ENCODE assay signal across 20 cellular contexts in the genomic region with DNA sequence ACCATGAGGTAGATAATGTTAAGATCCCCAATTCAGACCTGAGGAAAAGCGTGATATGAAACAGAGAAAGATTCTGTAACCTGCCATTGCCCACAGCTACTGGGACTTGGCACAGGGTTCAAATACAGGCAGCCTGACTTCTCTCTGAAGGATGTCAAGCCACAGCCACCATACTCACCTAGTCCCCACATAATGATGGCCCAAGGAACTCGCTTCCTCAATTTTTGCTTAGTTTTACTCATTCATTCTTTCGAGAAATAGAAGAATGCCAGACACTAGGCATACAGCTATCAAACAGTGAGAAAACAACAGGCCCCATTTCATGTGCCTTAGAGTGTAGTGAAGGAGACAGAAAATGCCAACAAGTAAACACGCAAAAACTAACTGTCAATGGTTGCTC. TPM values are rescaled to one million over a fixed set of nuclear protein-coding genes. Genes with fewer than 3 reads are reported as not detected.
A peak's percentile ranks its signal among the peaks of the same experiment; 100 is the strongest.
DNase-seq lines count a peak whose midpoint lies in the region; ATAC-seq, FAIRE-seq and TF ChIP-seq lines count a peak whose summit lies in the region.
"Had no signal": no experiment of that assay in that cellular context is flagged by ENCODE, and none has a peak within 500 bp of the region (broad histone marks: within the 10 kb centered on the region; RNA-seq: fewer than 3 reads in every experiment).

No MANE protein-coding gene starts in this region.

- H2AFZ ChIP-seq in astrocyte (ENCODE audit: low read depth, low read length) (peak overlapping the region; percentile 11), H1 (ENCODE audit: low read length) (peak overlapping the region; percentile 75; the same call in 1 of the 2 replicates)

- H3K9me3 ChIP-seq in astrocyte (ENCODE audit: insufficient read depth, low read depth, low read length) (no peaks in the 10 kb centered on the region), H1 (ENCODE audit: insufficient read depth in 2 of 2, low read depth in 1 of 2, low read length in 1 of 2) (no peaks in the 10 kb centered on the region)

- no peak overlapping the region for H2BK5ac ChIP-seq in H1 (ENCODE audit: low read depth, low read length)

- no peak for TF ChIP-seq POLR2A in H1 (IDR thresholded peaks at IDR 0.05; ENCODE audit: control extremely low read depth in 1 of 2, low read depth in 2 of 2, low read length in 2 of 2)

- H3K36me3 Mint-ChIP-seq in astrocyte (ENCODE audit: low read depth, unreplicated experiment) (no peaks in the 10 kb centered on the region), nephron (ENCODE audit: low read depth) (peaks cover 21% of the 10 kb centered on the region), type B pancreatic cell (peaks cover 9% of the 10 kb centered on the region)
- H3K36me3 Mint-ChIP-seq: CD8-positive, alpha-beta memory T cell; natural killer cell had no signal

- H3K4me1 ChIP-seq in astrocyte (ENCODE audit: insufficient read depth, low read length) (peaks cover 9% of the 10 kb centered on the region), H1 (replicated peaks in 1 of 4; ENCODE audit: control insufficient read depth in 3 of 4, insufficient read depth in 4 of 4, low read length in 3 of 4) (peaks cover 0 to 10% (median 8%) of the 10 kb centered on the region in 4 experiments; a peak in 5 of 7 replicates)

- H2BK15ac ChIP-seq in H1 (ENCODE audit: low read length): no peak overlapping the region

- H2BK20ac ChIP-seq in H1 (ENCODE audit: low read length): peak overlapping the region; percentile 24; the same call in 1 of the 2 replicates

- H3K9ac ChIP-seq in astrocyte (ENCODE audit: low read length) (no peak overlapping the region), H1 (replicated peaks in 1 of 4; ENCODE audit: extremely low read depth in 1 of 4, low read depth in 3 of 4, low read length in 3 of 4) (no peak overlapping the region)

- no peaks in the 10 kb centered on the region for H3K9me3 Mint-ChIP-seq in astrocyte (ENCODE audit: unreplicated experiment)
- peaks cover 3% of the 10 kb centered on the region for H3K9me3 Mint-ChIP-seq in nephron
- peaks cover 3% of the 10 kb centered on the region for H3K9me3 Mint-ChIP-seq in type B pancreatic cell
- H3K9me3 Mint-ChIP-seq: activated T-helper 1 cell treated with anti-CD3 and anti-CD28 coated beads, Interleukin-12 subunit alpha, Interleukin-12 subunit beta, Interleukin-2, Interleukin-4 antibody, amounts not matched to agents 30 ng/mL and 10 ng/mL and 1 ng/mL, durations not matched to agents 14 hours and 24 hours and 36 hours; CD8-positive, alpha-beta memory T cell; natural killer cell had no signal

- no peak overlapping the region for H3K4me3 Mint-ChIP-seq in astrocyte (ENCODE audit: unreplicated experiment)
- peak overlapping the region; percentile 85 to 93 (median 88) for H3K4me3 Mint-ChIP-seq in nephron
- peak overlapping the region; percentile 88 for H3K4me3 Mint-ChIP-seq in type B pancreatic cell
- H3K4me3 Mint-ChIP-seq: activated T-helper 1 cell treated with anti-CD3 and anti-CD28 coated beads, Interleukin-12 subunit alpha, Interleukin-12 subunit beta, Interleukin-2, Interleukin-4 antibody, amounts not matched to agents 30 ng/mL and 10 ng/mL and 1 ng/mL, durations not matched to agents 14 hours and 24 hours and 36 hours; CD8-positive, alpha-beta memory T cell; natural killer cell had no signal

- ATAC-seq in HG03439 (IDR thresholded peaks at IDR 0.05; ENCODE audit: unreplicated experiment): no peak
- no peak for ATAC-seq in HG03354 (IDR thresholded peaks at IDR 0.05; ENCODE audit: poor library complexity, severe bottlenecking, unreplicated experiment)
- ATAC-seq: natural killer cell had no signal

- H3K27me3 Mint-ChIP-seq in astrocyte (ENCODE audit: low read depth, unreplicated experiment): no peaks in the 10 kb centered on the region
- no peaks in the 10 kb centered on the region for H3K27me3 Mint-ChIP-seq in nephron (ENCODE audit: low read depth)
- H3K27me3 Mint-ChIP-seq in type B pancreatic cell: no peaks in the 10 kb centered on the region

- no peak overlapping the region for H3K27ac Mint-ChIP-seq in astrocyte (ENCODE audit: unreplicated experiment)
- peak overlapping the region; percentile 94 to 98 (median 96) for H3K27ac Mint-ChIP-seq in nephron
- H3K27ac Mint-ChIP-seq in type B pancreatic cell: peak overlapping the region; percentile 89
- H3K27ac Mint-ChIP-seq: activated T-helper 1 cell treated with anti-CD3 and anti-CD28 coated beads, Interleukin-12 subunit alpha, Interleukin-12 subunit beta, Interleukin-2, Interleukin-4 antibody, amounts not matched to agents 30 ng/mL and 10 ng/mL and 1 ng/mL, durations not matched to agents 14 hours and 24 hours and 36 hours; CD8-positive, alpha-beta memory T cell; natural killer cell had no signal

- H3K4ac ChIP-seq in H1 (replicated peaks; ENCODE audit: insufficient read length, low read depth, low read length): no peak overlapping the region

- H2BK12ac ChIP-seq in H1 (ENCODE audit: low read depth, low read length): no peak overlapping the region

- peaks cover 2% of the 10 kb centered on the region for H3K4me1 Mint-ChIP-seq in astrocyte (ENCODE audit: low read depth, unreplicated experiment)
- peaks cover 40% of the 10 kb centered on the region for H3K4me1 Mint-ChIP-seq in nephron
- H3K4me1 Mint-ChIP-seq in type B pancreatic cell (ENCODE audit: unreplicated experiment): peaks cover 17% of the 10 kb centered on the region
- H3K4me1 Mint-ChIP-seq: CD8-positive, alpha-beta memory T cell; natural killer cell had no signal

- H3K36me3 ChIP-seq in astrocyte (ENCODE audit: insufficient read depth, low read length) (no peaks in the 10 kb centered on the region), H1 (ENCODE audit: control insufficient read depth in 2 of 4, insufficient read depth in 4 of 4, low read length in 3 of 4) (no peaks in the 10 kb centered on the region)

- no peaks in the 10 kb centered on the region for H3K79me1 ChIP-seq in H1 (ENCODE audit: low read depth, low read length)

- no peak overlapping the region for H2BK120ac ChIP-seq in H1 (replicated peaks; ENCODE audit: low read depth, low read length)

- POLR2A ChIA-PET in H1 (lab: Charles Lee; ENCODE audit: partially characterized antibody): interaction anchor here (0.6 kb wide), 1 partner anchor 65 kb away, joined by 3 read pairs; no protein-coding TSS in a partner anchor

- no peak overlapping the region for H3K4me2 ChIP-seq in astrocyte (ENCODE audit: low read length)
- no peak overlapping the region for H3K4me2 ChIP-seq in H1 (ENCODE audit: insufficient read depth in 1 of 2, low read depth in 2 of 2, low read length in 2 of 2)

- WGBS in H1 (ENCODE audit: extremely low coverage in 1 of 2, insufficient coverage in 1 of 2, insufficient read length in 1 of 2, insufficient replicate concordance in 2 of 2, low coverage in 1 of 2, low lambda C conversion rate in 2 of 2, missing lambda C conversion rate in 1 of 2), 2 experiments: 89% methylated on average over 4 of the region's 4 CpGs; no CpG with 5 or more reads in 1 of the 2 experiments

- TF ChIP-seq CTCF in astrocyte (IDR thresholded peaks at IDR 0.05; ENCODE audit: insufficient read depth, low read depth, low read length) (no peak), H1 (IDR thresholded peaks at IDR 0.05; ENCODE audit: control extremely low read depth in 1 of 3, insufficient read depth in 1 of 3, low read depth in 1 of 3, low read length in 3 of 3) (no peak), nephron (IDR thresholded peaks at IDR 0.05; ENCODE audit: unreplicated experiment in 3 of 3) (no peak), type B pancreatic cell (conservative IDR thresholded peaks at IDR 0.05) (no peak)

- H2AK5ac ChIP-seq in H1 (ENCODE audit: low read depth, low read length): no peak overlapping the region

- no peak for FAIRE-seq in astrocyte (lab: Jason Lieb, UNC)
- FAIRE-seq in H1 (lab: Jason Lieb, UNC): no peak
- FAIRE-seq: GM18507 had no signal

- no peak for TF ChIP-seq EP300 in H1 (IDR thresholded peaks at IDR 0.05; ENCODE audit: borderline replicate concordance in 1 of 2, low read depth in 2 of 2, low read length in 2 of 2)

- H4K20me1 ChIP-seq in astrocyte (ENCODE audit: insufficient read depth, low read length) (no peaks in the 10 kb centered on the region), H1 (replicated peaks in 1 of 2; ENCODE audit: control insufficient read depth in 1 of 2, insufficient read depth in 2 of 2, low read length in 2 of 2) (no peaks in the 10 kb centered on the region)

- H4K8ac ChIP-seq in H1 (ENCODE audit: extremely low read depth, insufficient read depth, low read length): no peak overlapping the region

- H3K79me2 ChIP-seq in astrocyte (ENCODE audit: insufficient read depth, low read length) (no peaks in the 10 kb centered on the region), H1 (ENCODE audit: control insufficient read depth in 1 of 2, insufficient read depth in 2 of 2, low read length in 2 of 2) (no peaks in the 10 kb centered on the region)

- no peak overlapping the region for H3K56ac ChIP-seq in H1 (replicated peaks; ENCODE audit: insufficient read length, low read depth, low read length)

- H3K27me3 ChIP-seq in astrocyte (ENCODE audit: insufficient read depth, low read length) (no peaks in the 10 kb centered on the region), H1 (replicated peaks in 1 of 4; ENCODE audit: control insufficient read depth in 3 of 4, extremely low read depth in 1 of 4, insufficient read depth in 3 of 4, low read length in 3 of 4) (no peaks in the 10 kb centered on the region; a peak in 1 of 7 replicates)

- H3K27ac ChIP-seq in astrocyte (ENCODE audit: low read depth, low read length) (no peak overlapping the region), H1 (ENCODE audit: low read depth, low read length) (no peak overlapping the region)

- TF ChIP-seq RAD21 in H1 (IDR thresholded peaks at IDR 0.05 in 1 of 2, conservative IDR thresholded peaks at IDR 0.05 in 1 of 2; ENCODE audit: low read depth in 2 of 2, low read length in 2 of 2): no peak

- H3K23me2 ChIP-seq in H1 (ENCODE audit: low read depth, low read length): no peaks in the 10 kb centered on the region

- H4K5ac ChIP-seq in H1 (ENCODE audit: insufficient read length, low read depth, low read length): no peak overlapping the region

- no peak for DNase-seq in astrocyte (ENCODE audit: low read depth)
- DNase-seq in H1 (ENCODE audit: low read depth in 1 of 2, low spot score in 2 of 2): no peak
- no peak for DNase-seq in type B pancreatic cell (ENCODE audit: extremely low spot score, unreplicated experiment)
- no peak for DNase-seq in effector CD4-positive, alpha-beta T cell
- DNase-seq: activated CD4-positive, alpha-beta T cell treated with anti-CD3 and anti-CD28 coated beads for 1 hour; caudate nucleus; CD8-positive, alpha-beta memory T cell; effector CD8-positive, alpha-beta T cell; Karpas-422; natural killer cell; NCI-H1048; NCI-H2029; RPMI8226; stimulated activated CD4-positive, alpha-beta T cell treated with anti-CD3 and anti-CD28 coated beads, Interleukin-12 subunit alpha, Interleukin-12 subunit beta, amount 100 ng/mL, for 4 hours had no signal

- H4K91ac ChIP-seq in H1 (replicated peaks; ENCODE audit: insufficient read length, low read length): no peak overlapping the region

- H3K23ac ChIP-seq in H1 (ENCODE audit: insufficient read length): no peak overlapping the region

- H3K4me3 ChIP-seq in astrocyte (ENCODE audit: insufficient read depth, low read depth, low read length) (no peak overlapping the region), H1 (ENCODE audit: extremely low read depth in 1 of 4, insufficient read depth in 2 of 4, low read depth in 3 of 4, low read length in 4 of 4) (no peak overlapping the region)

- no peak overlapping the region for H3K14ac ChIP-seq in H1 (ENCODE audit: insufficient read length)

- no peak overlapping the region for H3K18ac ChIP-seq in H1 (ENCODE audit: extremely low read depth, low read length)

- CTCF ChIA-PET in H1 (lab: Charles Lee; ENCODE audit: partially characterized antibody): interaction anchor here (1.5 kb wide), 1 partner anchor 20 kb away, joined by 5 read pairs; no protein-coding TSS in a partner anchor

RNA-seq across cellular contexts. Expression of a gene that starts 1.0 kb away (rescaled TPM):
- 1.1 and 1.8 TPM in 2 replicates for total RNA-seq in astrocyte
- total RNA-seq in H1 (2021; fragmentation: NEBNext Ultra II Directional; extraction: Animal tissue kit (Norgen Biotek cat#: 25700)): 2.1 and 2.9 TPM in 2 replicates
- polyA plus RNA-seq in H1 (2011; rRNA removed): 1.5 and 1.6 TPM in 2 replicates
- polyA plus RNA-seq in H1 (2011; cell fraction: cytosol; rRNA removed): 1.8 TPM
- 1.6 TPM for polyA plus RNA-seq in H1 (2011; cell fraction: nucleus; rRNA removed)
- polyA plus RNA-seq in H1 (2012, experiment 1 of 2): 1.7 to 2.7 TPM (median 2.2 TPM) in 4 replicates
- polyA plus RNA-seq in H1 (2012, experiment 2 of 2): 0.87 TPM
- polyA plus RNA-seq in H1 (2013, experiment 1 of 2): 0.99 TPM
- 1.0 TPM for polyA plus RNA-seq in H1 (2013, experiment 2 of 2)
- 1.9 and 2.6 TPM in 2 replicates for polyA minus RNA-seq in H1 (2011; rRNA and poly(A)+ RNA removed)
- polyA minus RNA-seq in H1 (2011; cell fraction: cytosol; rRNA and poly(A)+ RNA removed): 1.0 TPM
- polyA minus RNA-seq in H1 (2011; cell fraction: nucleus; rRNA and poly(A)+ RNA removed): 1.6 TPM
- 3.5 and 27.5 TPM in 2 replicates for total RNA-seq in type B pancreatic cell (ENCODE audit: low replicate concordance)
- total RNA-seq: activated T-helper 1 cell treated with anti-CD3 and anti-CD28 coated beads, Interleukin-12 subunit alpha, Interleukin-12 subunit beta, Interleukin-2, Interleukin-4 antibody, amounts not matched to agents 30 ng/mL and 10 ng/mL and 1 ng/mL, durations not matched to agents 14 hours and 24 hours and 36 hours; CD8-positive, alpha-beta memory T cell; natural killer cell; NCI-H460 had no signal
- polyA plus RNA-seq: CD8-positive, alpha-beta memory T cell had no signal
